ENCODE assay signal across 30 cellular contexts in the genomic region with DNA sequence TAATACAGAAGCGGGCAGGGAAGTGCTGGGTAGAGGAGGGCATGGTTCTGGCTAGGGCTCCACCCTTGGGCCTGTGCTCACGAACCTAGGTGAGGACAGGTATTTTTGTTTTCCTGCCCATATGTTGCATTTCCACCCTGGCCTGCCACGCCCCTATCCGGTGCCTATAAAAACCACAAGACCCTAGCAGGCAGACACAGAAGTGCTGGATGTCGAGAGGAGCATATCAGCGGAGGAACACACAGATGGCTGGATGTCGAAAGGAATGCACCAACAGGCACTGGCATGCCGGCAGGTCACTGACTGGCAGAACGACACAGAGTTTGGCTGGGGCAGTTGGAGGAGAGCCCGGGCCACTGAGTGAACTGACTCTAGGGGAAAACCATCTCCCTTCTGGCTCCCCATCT.
DNase-seq lines count a peak whose midpoint lies in the region; ATAC-seq and TF ChIP-seq lines count a peak whose summit lies in the region.
"Had no signal": no experiment of that assay in that cellular context is flagged by ENCODE, and none has a peak within 500 bp of the region (broad histone marks: within the 10 kb centered on the region; RNA-seq: fewer than 3 reads in every experiment).

No MANE protein-coding gene starts in this region.

- H3K9me3 ChIP-seq in MG63 = no peaks in the 10 kb centered on the region
- no peaks in the 10 kb centered on the region for H3K9me3 ChIP-seq in RWPE2 (ENCODE audit: severe bottlenecking)
- no peaks in the 10 kb centered on the region for H3K9me3 ChIP-seq in esophagus muscularis mucosa
- no peaks in the 10 kb centered on the region for H3K9me3 ChIP-seq in CD8-positive, alpha-beta T cell (ENCODE audit: low read length)
- H3K9me3 ChIP-seq: BLaER1, upper lobe of left lung had no signal

- no peaks in the 10 kb centered on the region for H3K36me3 ChIP-seq in MG63
- H3K36me3 ChIP-seq in RWPE2 (ENCODE audit: low read depth) = no peaks in the 10 kb centered on the region
- no peaks in the 10 kb centered on the region for H3K36me3 ChIP-seq in esophagus muscularis mucosa
- no peaks in the 10 kb centered on the region for H3K36me3 ChIP-seq in CD8-positive, alpha-beta T cell (ENCODE audit: insufficient read depth, low read length)
- H3K36me3 ChIP-seq: BLaER1, upper lobe of left lung had no signal

- peak overlapping the region; percentile 52 for H3K27ac Mint-ChIP-seq in neural crest cell (ENCODE audit: unreplicated experiment)
- H3K27ac Mint-ChIP-seq in CD8-positive, alpha-beta T cell = no peak overlapping the region
- H3K27ac Mint-ChIP-seq: activated CD4-positive, alpha-beta memory T cell treated with anti-CD3 and anti-CD28 coated beads for 36 hours; natural killer cell; stimulated activated effector memory CD8-positive, alpha-beta T cell treated with anti-CD3 and anti-CD28 coated beads, Interleukin-12 subunit alpha, Interleukin-12 subunit beta, amount 100 ng/mL, for 72 hours; T-helper 1 cell treated with Interleukin-12 subunit alpha and Interleukin-12 subunit beta and Interleukin-4 antibody, amounts not matched to agents 30 μg/mL and 1 μg/mL, for 36 hours had no signal

- CTCF ChIA-PET in HEK293T (lab: Yijun Ruan, JAX) = no interaction called here
- CTCF ChIA-PET in CD8-positive, alpha-beta T cell (lab: Charles Lee) = no interaction called here

- peak overlapping the region; percentile 35 for H3K27ac ChIP-seq in RWPE2 (ENCODE audit: poor library complexity, severe bottlenecking)
- H3K27ac ChIP-seq in esophagus muscularis mucosa (replicated peaks in 1 of 4) = no peak overlapping the region
- H3K27ac ChIP-seq in CD8-positive, alpha-beta T cell (ENCODE audit: low read depth, low read length) = no peak overlapping the region
- H3K27ac ChIP-seq: BLaER1, GM23248, upper lobe of left lung had no signal

- intact Hi-C loops in esophagus muscularis mucosa (cut with DNase I) = no loop called here
- intact Hi-C loops in CD8-positive, alpha-beta T cell (cut with DNase I, micrococcal nuclease) = no loop called here

- no peak overlapping the region for H3K4me3 ChIP-seq in MG63
- no peak overlapping the region for H3K4me3 ChIP-seq in RWPE2 (ENCODE audit: severe bottlenecking)
- no peak overlapping the region for H3K4me3 ChIP-seq in esophagus muscularis mucosa
- no peak overlapping the region for H3K4me3 ChIP-seq in CD8-positive, alpha-beta T cell (ENCODE audit: low read depth, low read length)
- H3K4me3 ChIP-seq: BLaER1, GM23248, lung, upper lobe of left lung had no signal

- TF ChIP-seq CTCF in RWPE2 (IDR thresholded peaks at IDR 0.05; ENCODE audit: poor library complexity, severe bottlenecking) (no peak), esophagus muscularis mucosa (IDR thresholded peaks at IDR 0.05) (no peak), neural crest cell (conservative IDR thresholded peaks at IDR 0.05) (no peak)
- TF ChIP-seq CTCF in CD8-positive, alpha-beta T cell (IDR thresholded peaks at IDR 0.05) = no peak

- peaks cover 12% of the 10 kb centered on the region for H3K4me1 ChIP-seq in RWPE2 (ENCODE audit: insufficient read depth, poor library complexity, severe bottlenecking)
- no peaks in the 10 kb centered on the region for H3K4me1 ChIP-seq in esophagus muscularis mucosa
- no peaks in the 10 kb centered on the region for H3K4me1 ChIP-seq in CD8-positive, alpha-beta T cell (ENCODE audit: insufficient read depth, low read length)
- H3K4me1 ChIP-seq: BLaER1, upper lobe of left lung had no signal

- H3K36me3 Mint-ChIP-seq in neural crest cell (ENCODE audit: low read depth) = no peaks in the 10 kb centered on the region
- no peaks in the 10 kb centered on the region for H3K36me3 Mint-ChIP-seq in CD8-positive, alpha-beta T cell
- H3K36me3 Mint-ChIP-seq: activated CD4-positive, alpha-beta memory T cell treated with anti-CD3 and anti-CD28 coated beads for 36 hours; natural killer cell; stimulated activated effector memory CD8-positive, alpha-beta T cell treated with anti-CD3 and anti-CD28 coated beads, Interleukin-12 subunit alpha, Interleukin-12 subunit beta, amount 100 ng/mL, for 72 hours had no signal

- DNase-seq in MG63 (peak; percentile 61), RWPE2 (ENCODE audit: low spot score) (peak; percentile 88), esophagus muscularis mucosa (ENCODE audit: extremely low spot score) (peak; percentile 82), neural crest cell (ENCODE audit: low read depth, low spot score) (no peak), HEK293T (ENCODE audit: extremely low spot score) (no peak)
- DNase-seq in activated CD4-positive, alpha-beta T cell treated with anti-CD3 and anti-CD28 coated beads, Interleukin-2, amount 50 U/mL, for 4 hours = no peak
- no peak for DNase-seq in CD8-positive, alpha-beta T cell
- DNase-seq: activated CD4-positive, alpha-beta memory T cell treated with anti-CD3 and anti-CD28 coated beads for 36 hours; activated naive CD4-positive, alpha-beta T cell treated with Interleukin-2 at 50 U/mL for 16 hours; central memory CD4-positive, alpha-beta T cell; glutamatergic neuron; GM23248; Kasumi-1; kidney; MV-4-11; natural killer cell; NCI-H1436; NCI-H2107; NCI-H82; occipital lobe; RPMI8226; stimulated activated CD4-positive, alpha-beta T cell treated with anti-CD3 and anti-CD28 coated beads, Interleukin-15, amount 100 ng/mL, for 24 hours; stimulated activated CD4-positive, alpha-beta T cell treated with anti-CD3 and anti-CD28 coated beads, Interleukin-4, amount 100 ng/mL, for 4 hours; upper lobe of left lung had no signal

- TF ChIP-seq POLR2A in esophagus muscularis mucosa (IDR thresholded peaks at IDR 0.05; ENCODE audit: low read depth) = no peak

- no peak for TF ChIP-seq EP300 in esophagus muscularis mucosa (IDR thresholded peaks at IDR 0.05)

- H3K27me3 ChIP-seq in MG63 = no peaks in the 10 kb centered on the region
- H3K27me3 ChIP-seq in RWPE2 (ENCODE audit: insufficient read depth, poor library complexity, severe bottlenecking) = no peaks in the 10 kb centered on the region
- no peaks in the 10 kb centered on the region for H3K27me3 ChIP-seq in esophagus muscularis mucosa
- H3K27me3 ChIP-seq in CD8-positive, alpha-beta T cell (ENCODE audit: insufficient read depth, low read length) = no peaks in the 10 kb centered on the region
- H3K27me3 ChIP-seq: BLaER1, upper lobe of left lung had no signal

- POLR2A ChIA-PET in HEK293T (lab: Yijun Ruan, JAX) = no interaction called here
- POLR2A ChIA-PET in CD8-positive, alpha-beta T cell (lab: Charles Lee) = no interaction called here

- ATAC-seq in RWPE2 (ENCODE audit: low read depth) (peak; percentile 94), GM19324 (IDR thresholded peaks at IDR 0.05; ENCODE audit: low FRiP score, unreplicated experiment) (no peak)
- no peak for ATAC-seq in CD8-positive, alpha-beta T cell
- ATAC-seq: natural killer cell; SK-N-SH treated with all-trans-retinoic acid at 6 μM for 48 hours; stimulated activated effector memory CD8-positive, alpha-beta T cell treated with anti-CD3 and anti-CD28 coated beads, Interleukin-12 subunit alpha, Interleukin-12 subunit beta, amount 100 ng/mL, for 72 hours had no signal

- H3K4me1 Mint-ChIP-seq in neural crest cell = no peaks in the 10 kb centered on the region
- H3K4me1 Mint-ChIP-seq in CD8-positive, alpha-beta T cell (ENCODE audit: low read depth) = no peaks in the 10 kb centered on the region
- H3K4me1 Mint-ChIP-seq: stimulated activated effector memory CD8-positive, alpha-beta T cell treated with anti-CD3 and anti-CD28 coated beads, Interleukin-12 subunit alpha, Interleukin-12 subunit beta, amount 100 ng/mL, for 72 hours had no signal

- no peaks in the 10 kb centered on the region for H3K9me3 Mint-ChIP-seq in neural crest cell
- H3K9me3 Mint-ChIP-seq in CD8-positive, alpha-beta T cell = no peaks in the 10 kb centered on the region
- H3K9me3 Mint-ChIP-seq: activated CD4-positive, alpha-beta memory T cell treated with anti-CD3 and anti-CD28 coated beads for 36 hours; T-helper 1 cell treated with Interleukin-12 subunit alpha and Interleukin-12 subunit beta and Interleukin-4 antibody, amounts not matched to agents 30 μg/mL and 1 μg/mL, for 36 hours had no signal

- no peaks in the 10 kb centered on the region for H3K27me3 Mint-ChIP-seq in neural crest cell (ENCODE audit: low read depth)
- no peaks in the 10 kb centered on the region for H3K27me3 Mint-ChIP-seq in CD8-positive, alpha-beta T cell (ENCODE audit: low read depth)
- H3K27me3 Mint-ChIP-seq: activated CD4-positive, alpha-beta memory T cell treated with anti-CD3 and anti-CD28 coated beads for 36 hours had no signal

- 87% methylated on average over 10 of the region's 10 CpGs for WGBS in esophagus muscularis mucosa

- no peak overlapping the region for H3K4me3 Mint-ChIP-seq in neural crest cell
- H3K4me3 Mint-ChIP-seq in CD8-positive, alpha-beta T cell = no peak overlapping the region
- H3K4me3 Mint-ChIP-seq: activated CD4-positive, alpha-beta memory T cell treated with anti-CD3 and anti-CD28 coated beads for 36 hours; natural killer cell; stimulated activated effector memory CD8-positive, alpha-beta T cell treated with anti-CD3 and anti-CD28 coated beads, Interleukin-12 subunit alpha, Interleukin-12 subunit beta, amount 100 ng/mL, for 72 hours; T-helper 1 cell treated with Interleukin-12 subunit alpha and Interleukin-12 subunit beta and Interleukin-4 antibody, amounts not matched to agents 30 μg/mL and 1 μg/mL, for 36 hours had no signal

TF ChIP-seq in HEK293T, 16 proteins besides CTCF, POLR2A, EP300 and RAD21:
- TF ChIP-seq, protein P1, sequence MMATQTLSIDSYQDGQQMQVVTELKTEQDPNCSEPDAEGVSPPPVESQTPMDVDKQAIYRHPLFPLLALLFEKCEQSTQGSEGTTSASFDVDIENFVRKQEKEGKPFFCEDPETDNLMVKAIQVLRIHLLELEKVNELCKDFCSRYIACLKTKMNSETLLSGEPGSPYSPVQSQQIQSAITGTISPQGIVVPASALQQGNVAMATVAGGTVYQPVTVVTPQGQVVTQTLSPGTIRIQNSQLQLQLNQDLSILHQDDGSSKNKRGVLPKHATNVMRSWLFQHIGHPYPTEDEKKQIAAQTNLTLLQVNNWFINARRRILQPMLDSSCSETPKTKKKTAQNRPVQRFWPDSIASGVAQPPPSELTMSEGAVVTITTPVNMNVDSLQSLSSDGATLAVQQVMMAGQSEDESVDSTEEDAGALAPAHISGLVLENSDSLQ (IDR thresholded peaks at IDR 0.05) = no peak
- TF ChIP-seq FOXA1 (IDR thresholded peaks at IDR 0.05) = no peak
- TF ChIP-seq LEF1 (IDR thresholded peaks at IDR 0.05; ENCODE audit: borderline replicate concordance) = no peak
- TF ChIP-seq NFRKB (IDR thresholded peaks at IDR 0.05) = no peak
- TF ChIP-seq CTBP1 (IDR thresholded peaks at IDR 0.05; ENCODE audit: borderline replicate concordance) = no peak
- TF ChIP-seq ZNF384 (IDR thresholded peaks at IDR 0.05) = no peak
- TF ChIP-seq ELF4 (IDR thresholded peaks at IDR 0.05) = no peak
- TF ChIP-seq HDGF (IDR thresholded peaks at IDR 0.05; ENCODE audit: borderline replicate concordance) = no peak
- TF ChIP-seq FOXM1 (IDR thresholded peaks at IDR 0.05; ENCODE audit: borderline replicate concordance) = no peak
- TF ChIP-seq TARDBP (IDR thresholded peaks at IDR 0.05) = no peak

Comparison
In these comparisons a context has a peak if more than half of its experiments do, and no peak if none do; other contexts are left out.
1. DNase-seq: peak in MG63 (single experiment), RWPE2 (single experiment) and esophagus muscularis mucosa (single experiment); none in neural crest cell (single experiment), HEK293T (single experiment), activated CD4-positive, alpha-beta T cell treated with anti-CD3 and anti-CD28 coated beads, Interleukin-2, amount 50 U/mL, for 4 hours (0 of 2) and CD8-positive, alpha-beta T cell (0 of 7).